Comparison of ENCODE assay signal across 9 cellular contexts in the genomic region with DNA sequence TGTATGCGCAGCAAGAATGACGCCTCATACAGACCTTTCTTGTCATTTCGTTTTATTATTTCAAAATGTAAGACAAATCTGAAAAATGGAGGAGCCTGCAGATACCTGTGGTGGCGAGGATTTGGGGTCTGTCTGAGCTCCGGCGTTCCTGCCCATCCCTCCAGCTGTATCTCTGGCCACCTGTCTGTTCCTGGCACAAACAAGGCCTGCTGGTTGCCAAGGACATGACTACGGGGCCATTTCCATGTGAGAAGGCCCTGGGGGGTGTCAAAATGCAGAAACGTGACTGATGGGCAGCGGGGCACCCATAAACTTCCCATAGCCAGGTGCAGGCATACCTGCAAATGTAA. TPM values are rescaled to one million over a fixed set of nuclear protein-coding genes. Genes with fewer than 3 reads are reported as not detected.
A peak's percentile ranks its signal among the peaks of the same experiment; 100 is the strongest.
DNase-seq lines count a peak whose midpoint lies in the region; ATAC-seq, FAIRE-seq and TF ChIP-seq lines count a peak whose summit lies in the region.
"Had no signal": no experiment of that assay in that cellular context is flagged by ENCODE, and none has a peak within 500 bp of the region (broad histone marks: within the 10 kb centered on the region; RNA-seq: fewer than 3 reads in every experiment).

No MANE protein-coding gene starts in this region.

- H3K4me1 Mint-ChIP-seq in activated T-cell treated with anti-CD3 and anti-CD28 coated beads, Interleukin-2, amount 50 U/mL, for 24 hours (ENCODE audit: low read depth): peaks cover 2% of the 10 kb centered on the region
- H3K4me1 Mint-ChIP-seq in activated T-helper 2 cell treated with anti-CD3 and anti-CD28 coated beads, Interferon-gamma antibody, Interleukin-2, Interleukin-4, amounts not matched to agents 10 μg/mL and 5 μg/mL and 100 μg/mL, durations not matched to agents 14 hours and 24 hours and 36 hours (ENCODE audit: low read depth): peaks cover 2% of the 10 kb centered on the region

- no peaks in the 10 kb centered on the region for H3K27me3 ChIP-seq in thymus (ENCODE audit: control insufficient read depth, insufficient read depth)

- peak overlapping the region; percentile 41 for H3K4me3 Mint-ChIP-seq in activated T-cell treated with anti-CD3 and anti-CD28 coated beads, Interleukin-2, amount 50 U/mL, for 24 hours
- H3K4me3 Mint-ChIP-seq in activated T-helper 2 cell treated with anti-CD3 and anti-CD28 coated beads, Interferon-gamma antibody, Interleukin-2, Interleukin-4, amounts not matched to agents 10 μg/mL and 5 μg/mL and 100 μg/mL, durations not matched to agents 14 hours and 24 hours and 36 hours (ENCODE audit: low read depth): peak overlapping the region; percentile 42

- no peak for TF ChIP-seq CTCF in kidney (IDR thresholded peaks at IDR 0.05; ENCODE audit: borderline replicate concordance, extremely low read depth, insufficient read depth)

- FAIRE-seq in kidney (lab: Jason Lieb, UNC): no peak

- ATAC-seq in GM19035 (IDR thresholded peaks at IDR 0.05; ENCODE audit: unreplicated experiment): no peak

- no peaks in the 10 kb centered on the region for H3K36me3 Mint-ChIP-seq in activated T-cell treated with anti-CD3 and anti-CD28 coated beads, Interleukin-2, amount 50 U/mL, for 24 hours (ENCODE audit: low read depth)
- no peaks in the 10 kb centered on the region for H3K36me3 Mint-ChIP-seq in activated T-helper 2 cell treated with anti-CD3 and anti-CD28 coated beads, Interferon-gamma antibody, Interleukin-2, Interleukin-4, amounts not matched to agents 10 μg/mL and 5 μg/mL and 100 μg/mL, durations not matched to agents 14 hours and 24 hours and 36 hours (ENCODE audit: low read depth)

- no peaks in the 10 kb centered on the region for H3K36me3 ChIP-seq in kidney (ENCODE audit: control insufficient read depth in 1 of 2, insufficient read depth in 2 of 2, low read length in 2 of 2)
- no peaks in the 10 kb centered on the region for H3K36me3 ChIP-seq in thymus (ENCODE audit: control insufficient read depth, insufficient read depth)
- H3K36me3 ChIP-seq: adrenal gland had no signal

- H3K9ac ChIP-seq in kidney (ENCODE audit: low read length in 2 of 2): peak overlapping the region; percentile 40 to 41

- peaks cover 54% of the 10 kb centered on the region for H3K27me3 Mint-ChIP-seq in activated T-cell treated with anti-CD3 and anti-CD28 coated beads, Interleukin-2, amount 50 U/mL, for 24 hours
- peaks cover 22% of the 10 kb centered on the region for H3K27me3 Mint-ChIP-seq in activated T-helper 2 cell treated with anti-CD3 and anti-CD28 coated beads, Interferon-gamma antibody, Interleukin-2, Interleukin-4, amounts not matched to agents 10 μg/mL and 5 μg/mL and 100 μg/mL, durations not matched to agents 14 hours and 24 hours and 36 hours (ENCODE audit: low read depth)

- 50% methylated on average over 9 of the region's 9 CpGs for WGBS in thymus

- H3K27ac Mint-ChIP-seq in activated T-cell treated with anti-CD3 and anti-CD28 coated beads, Interleukin-2, amount 50 U/mL, for 24 hours: no peak overlapping the region
- no peak overlapping the region for H3K27ac Mint-ChIP-seq in activated T-helper 2 cell treated with anti-CD3 and anti-CD28 coated beads, Interferon-gamma antibody, Interleukin-2, Interleukin-4, amounts not matched to agents 10 μg/mL and 5 μg/mL and 100 μg/mL, durations not matched to agents 14 hours and 24 hours and 36 hours

- H3K4me1 ChIP-seq in kidney (ENCODE audit: control insufficient read depth in 1 of 2, insufficient read depth in 1 of 2, low read depth in 1 of 2, low read length in 2 of 2) (no peaks in the 10 kb centered on the region), thymus (ENCODE audit: control insufficient read depth, insufficient read depth, low read length) (peaks cover 3% of the 10 kb centered on the region)
- H3K4me1 ChIP-seq: adrenal gland had no signal

- intact Hi-C loops in activated T-helper 2 cell treated with anti-CD3 and anti-CD28 coated beads, Interferon-gamma antibody, Interleukin-2, Interleukin-4, amounts not matched to agents 10 μg/mL and 5 μg/mL and 100 μg/mL, durations not matched to agents 14 hours and 24 hours and 36 hours (cut with micrococcal nuclease): no loop called here
- intact Hi-C loops in kidney (cut with DNase I): no loop called here

- no peak for DNase-seq in activated T-cell treated with anti-CD3 and anti-CD28 coated beads, Interleukin-2, amount 50 U/mL, for 24 hours
- DNase-seq in activated T-cell treated with anti-CD3 and anti-CD28 coated beads for 4 hours (no peak), kidney (no peak), ureter (ENCODE audit: low spot score) (no peak), dermis blood vessel endothelial cell (no peak)
- DNase-seq in activated T-helper 2 cell treated with anti-CD3 and anti-CD28 coated beads, Interferon-gamma antibody, Interleukin-2, Interleukin-4, amounts not matched to agents 10 μg/mL and 5 μg/mL and 100 μg/mL, durations not matched to agents 14 hours and 24 hours and 36 hours (ENCODE audit: low spot score): no peak

- H3K9me3 ChIP-seq in kidney (ENCODE audit: control insufficient read depth in 1 of 2, low read length in 2 of 2) (no peaks in the 10 kb centered on the region), thymus (ENCODE audit: control insufficient read depth) (no peaks in the 10 kb centered on the region)
- H3K9me3 ChIP-seq: adrenal gland had no signal

- no peak overlapping the region for H3K27ac ChIP-seq in kidney (ENCODE audit: low read depth in 2 of 2, low read length in 2 of 2)
- H3K27ac ChIP-seq in thymus (ENCODE audit: low read depth): no peak overlapping the region

- H3K4me3 ChIP-seq in kidney (ENCODE audit: low read length in 2 of 2): peak overlapping the region; percentile 64
- H3K4me3 ChIP-seq in thymus (ENCODE audit: low read length): peak overlapping the region; percentile 52

- no peaks in the 10 kb centered on the region for H3K9me3 Mint-ChIP-seq in activated T-cell treated with anti-CD3 and anti-CD28 coated beads, Interleukin-2, amount 50 U/mL, for 24 hours
- H3K9me3 Mint-ChIP-seq in activated T-helper 2 cell treated with anti-CD3 and anti-CD28 coated beads, Interferon-gamma antibody, Interleukin-2, Interleukin-4, amounts not matched to agents 10 μg/mL and 5 μg/mL and 100 μg/mL, durations not matched to agents 14 hours and 24 hours and 36 hours: no peaks in the 10 kb centered on the region

RNA-seq across cellular contexts. Expression of a gene that starts 0.6 kb away (rescaled TPM):
- not detected in 2 replicates for total RNA-seq in activated T-helper 2 cell treated with anti-CD3 and anti-CD28 coated beads, Interferon-gamma antibody, Interleukin-2, Interleukin-4, amounts not matched to agents 10 μg/mL and 5 μg/mL and 100 μg/mL, durations not matched to agents 14 hours and 24 hours and 36 hours
- total RNA-seq in kidney: 44.9 TPM
- polyA plus RNA-seq in kidney (ENCODE audit: insufficient read depth, low read depth, low replicate concordance): 98.3 TPM
- 24.3 TPM for polyA plus RNA-seq in thymus
- 47.0 TPM for total RNA-seq in ureter
- total RNA-seq in dermis blood vessel endothelial cell: 25.2 and 28.4 TPM in 2 replicates

Comparison
In these comparisons a context has a peak if more than half of its experiments do, and no peak if none do; other contexts are left out.
1. RNA of a gene that starts 0.6 kb away (total RNA-seq): 47.0 TPM in ureter (single experiment), 44.9 TPM in kidney (single experiment) and 25.2 to 28.4 TPM in dermis blood vessel endothelial cell; not detected in activated T-helper 2 cell treated with anti-CD3 and anti-CD28 coated beads, Interferon-gamma antibody, Interleukin-2, Interleukin-4, amounts not matched to agents 10 μg/mL and 5 μg/mL and 100 μg/mL, durations not matched to agents 14 hours and 24 hours and 36 hours; every median in the first group is over 10 times any median in the second.